12 cellular contexts compared by ENCODE assay signal in genomic region chr6:13014551-13015378, GRCh38.
DNase-seq lines count a peak whose midpoint lies in the region; ATAC-seq, FAIRE-seq and TF ChIP-seq lines count a peak whose summit lies in the region.
"Had no signal": no experiment of that assay in that cellular context is flagged by ENCODE, and none has a peak within 500 bp of the region (broad histone marks: within the 10 kb centered on the region; RNA-seq: fewer than 3 reads in every experiment).

No MANE protein-coding gene starts in this region.

- intact Hi-C loops in lower lobe of right lung (cut with DNase I) (no loop called here), tibial artery (cut with DNase I; ENCODE audit: low total_unique reads) (no loop called here)

- H4K20me1 ChIP-seq in H1 (replicated peaks in 1 of 2; ENCODE audit: control insufficient read depth in 1 of 2, insufficient read depth in 2 of 2, low read length in 2 of 2), result peaks cover 5 to 18% of the 10 kb centered on the region in 2 experiments

- TF ChIP-seq CTCF in H1 (IDR thresholded peaks at IDR 0.05; ENCODE audit: control extremely low read depth in 1 of 3, insufficient read depth in 1 of 3, low read depth in 1 of 3, low read length in 3 of 3), result 0 out of 4 replicates have a peak, but pooled peaks of 1 of the 3 experiments have one; percentile 0
- no peak for TF ChIP-seq CTCF in lower lobe of right lung (IDR thresholded peaks at IDR 0.05)
- TF ChIP-seq CTCF in tibial artery (IDR thresholded peaks at IDR 0.05), result no peak

- H3K36me3 ChIP-seq in H1 (ENCODE audit: control insufficient read depth in 2 of 4, insufficient read depth in 4 of 4, low read length in 3 of 4) (no peaks in the 10 kb centered on the region), lower lobe of right lung (no peaks in the 10 kb centered on the region), tibial artery (no peaks in the 10 kb centered on the region)

- H3K4me1 ChIP-seq in H1 (replicated peaks in 1 of 4; ENCODE audit: control insufficient read depth in 3 of 4, insufficient read depth in 4 of 4, low read length in 3 of 4) (peaks cover 2 to 17% (median 11%) of the 10 kb centered on the region in 4 experiments; a peak in 6 of 7 replicates), lower lobe of right lung (peaks cover 28% of the 10 kb centered on the region), tibial artery (peaks cover 0 to 63% (median 22%) of the 10 kb centered on the region in 4 donors)

- peak overlapping the region; percentile 83 to 92 for H3K4me2 ChIP-seq in H1 (ENCODE audit: insufficient read depth in 1 of 2, low read depth in 2 of 2, low read length in 2 of 2)

- TF ChIP-seq EP300 in H1 (IDR thresholded peaks at IDR 0.05; ENCODE audit: borderline replicate concordance in 1 of 2, low read depth in 2 of 2, low read length in 2 of 2), result no peak

- H2AFZ ChIP-seq in H1 (ENCODE audit: low read length), result no peak overlapping the region

- peak; percentile 68 to 72 for ATAC-seq in lower lobe of right lung

- no peak overlapping the region for H4K5ac ChIP-seq in H1 (ENCODE audit: insufficient read length, low read depth, low read length)

- H3K27ac ChIP-seq in H1 (ENCODE audit: low read depth, low read length) (no peak overlapping the region), lower lobe of right lung (no peak overlapping the region), tibial artery (peak overlapping the region; percentile 73 to 74)
- H3K27ac ChIP-seq: 22Rv1, VCaP had no signal

- no peak overlapping the region for H3K56ac ChIP-seq in H1 (replicated peaks; ENCODE audit: insufficient read length, low read depth, low read length)

- TF ChIP-seq RAD21 in H1 (IDR thresholded peaks at IDR 0.05 in 1 of 2, conservative IDR thresholded peaks at IDR 0.05 in 1 of 2; ENCODE audit: low read depth in 2 of 2, low read length in 2 of 2), result no peak

- H3K9ac ChIP-seq in H1 (replicated peaks in 1 of 4; ENCODE audit: extremely low read depth in 1 of 4, low read depth in 3 of 4, low read length in 3 of 4), result no peak overlapping the region

- no peak overlapping the region for H4K8ac ChIP-seq in H1 (ENCODE audit: extremely low read depth, insufficient read depth, low read length)

- no peak overlapping the region for H3K14ac ChIP-seq in H1 (ENCODE audit: insufficient read length)

- POLR2A ChIA-PET in H1 (lab: Charles Lee; ENCODE audit: partially characterized antibody), result interaction anchor here (1.2 to 2.9 kb wide), 2 partner anchors 10 to 22 kb away, joined by 3 to 13 read pairs; no protein-coding TSS in a partner anchor

- H2BK120ac ChIP-seq in H1 (replicated peaks; ENCODE audit: low read depth, low read length), result no peak overlapping the region

- 13% methylated on average over 38 of the region's 38 CpGs; no CpG with 5 or more reads in 1 of the 2 experiments for WGBS in H1 (ENCODE audit: extremely low coverage in 1 of 2, insufficient coverage in 1 of 2, insufficient read length in 1 of 2, insufficient replicate concordance in 2 of 2, low coverage in 1 of 2, low lambda C conversion rate in 2 of 2, missing lambda C conversion rate in 1 of 2), 2 experiments

- H4K91ac ChIP-seq in H1 (replicated peaks; ENCODE audit: insufficient read length, low read length), result no peak overlapping the region

- CTCF ChIA-PET in H1 (lab: Charles Lee; ENCODE audit: partially characterized antibody), result interaction anchor here (1.0 to 1.3 kb wide), 3 partner anchors 13 to 104 kb away, joined by 3 read pairs; no protein-coding TSS in a partner anchor

- no peaks in the 10 kb centered on the region for H3K79me2 ChIP-seq in H1 (ENCODE audit: control insufficient read depth in 1 of 2, insufficient read depth in 2 of 2, low read length in 2 of 2)

- no peak overlapping the region for H2BK5ac ChIP-seq in H1 (ENCODE audit: low read depth, low read length)

- TF ChIP-seq POLR2A in H1 (IDR thresholded peaks at IDR 0.05; ENCODE audit: control extremely low read depth in 1 of 2, low read depth in 2 of 2, low read length in 2 of 2), result no peak

- no peak overlapping the region for H3K23ac ChIP-seq in H1 (ENCODE audit: insufficient read length)

- peaks cover 9% of the 10 kb centered on the region for H3K23me2 ChIP-seq in H1 (ENCODE audit: low read depth, low read length)

- H3K9me3 ChIP-seq in H1 (ENCODE audit: insufficient read depth in 2 of 2, low read depth in 1 of 2, low read length in 1 of 2), result no peaks in the 10 kb centered on the region
- H3K9me3 ChIP-seq in lower lobe of right lung, result no peaks in the 10 kb centered on the region
- no peaks in the 10 kb centered on the region for H3K9me3 ChIP-seq in tibial artery

- no peak overlapping the region; the same call in 1 of the 2 replicates for H3K18ac ChIP-seq in H1 (ENCODE audit: extremely low read depth, low read length)

- H3K79me1 ChIP-seq in H1 (ENCODE audit: low read depth, low read length), result no peaks in the 10 kb centered on the region

- no peak overlapping the region for H2BK15ac ChIP-seq in H1 (ENCODE audit: low read length)

- H3K4me3 ChIP-seq in H1 (ENCODE audit: extremely low read depth in 1 of 4, insufficient read depth in 2 of 4, low read depth in 3 of 4, low read length in 4 of 4) (peak overlapping the region; percentile 55 to 75 (median 68)), lower lobe of right lung (peak overlapping the region; percentile 61), tibial artery (peak overlapping the region; percentile 61 to 68)

- DNase-seq in DMS 273 (lab: John Stamatoyannopoulos, UW; ENCODE audit: unreplicated experiment) (peak; percentile 16), DMS 273 treated with DMSO at 0.1 percent for 48 hours (lab: John Stamatoyannopoulos, UW) (no peak), H1 (ENCODE audit: low read depth in 1 of 2, low spot score in 2 of 2) (peak in 1 of 2 experiments; percentile 66), lower lobe of right lung (peak; percentile 62), tibial artery (peak in 1 of 2 donors; percentile 65), HK-2 (ENCODE audit: unreplicated experiment) (no peak)
- DNase-seq in stimulated activated CD4-positive, alpha-beta T cell treated with anti-CD3 and anti-CD28 coated beads, Interleukin-4, amount 100 ng/mL, for 4 hours, result no peak
- no peak for DNase-seq in effector CD4-positive, alpha-beta T cell
- DNase-seq: activated naive CD8-positive, alpha-beta T cell treated with anti-CD3 and anti-CD28 coated beads, Interleukin-2, amount 10 ng/mL, durations not matched to agents 7 days and 5 days; NCI-H1694 treated with DMSO at 0.1 percent for 48 hours had no signal

- no peak for FAIRE-seq in H1 (lab: Jason Lieb, UNC)

- H2BK20ac ChIP-seq in H1 (ENCODE audit: low read length), result no peak overlapping the region

- H2BK12ac ChIP-seq in H1 (ENCODE audit: low read depth, low read length), result no peak overlapping the region

- no peak overlapping the region for H3K4ac ChIP-seq in H1 (replicated peaks; ENCODE audit: insufficient read length, low read depth, low read length)

- H2AK5ac ChIP-seq in H1 (ENCODE audit: low read depth, low read length), result no peak overlapping the region

- peaks cover 5 to 43% (median 34%) of the 10 kb centered on the region in 4 experiments for H3K27me3 ChIP-seq in H1 (replicated peaks in 1 of 4; ENCODE audit: control insufficient read depth in 3 of 4, extremely low read depth in 1 of 4, insufficient read depth in 3 of 4, low read length in 3 of 4)
- peaks cover 17% of the 10 kb centered on the region for H3K27me3 ChIP-seq in lower lobe of right lung (ENCODE audit: low read depth)
- no peaks in the 10 kb centered on the region for H3K27me3 ChIP-seq in tibial artery

TF ChIP-seq in H1, 55 proteins besides CTCF, POLR2A, EP300 and RAD21:
- TF ChIP-seq TCF12 (IDR thresholded peaks at IDR 0.05; ENCODE audit: low read depth, low read length) (0 out of 2 replicates have a peak, but pooled peaks have one; percentile 48), EGR1 (IDR thresholded peaks at IDR 0.05; ENCODE audit: borderline replicate concordance, low read depth, low read length) (no peak), SIN3A (conservative IDR thresholded peaks at IDR 0.05 in 1 of 2, IDR thresholded peaks at IDR 0.05 in 1 of 2; ENCODE audit: low read depth in 1 of 2, low read length in 2 of 2) (peak in 1 of 2 experiments; percentile 69; a peak in 1 of 4 replicates), ATF2 (IDR thresholded peaks at IDR 0.05; ENCODE audit: low read length) (no peak), RBBP5 (IDR thresholded peaks at IDR 0.05; ENCODE audit: borderline replicate concordance, low read depth, low read length) (peak; percentile 8; the same call in 1 of the 2 replicates), MAX (IDR thresholded peaks at IDR 0.05) (peak; percentile 64), ASH2L (IDR thresholded peaks at IDR 0.05; ENCODE audit: low read length) (peak; percentile 45), SUZ12 (IDR thresholded peaks at IDR 0.05; ENCODE audit: low read length) (no peak; the same call in 1 of the 2 replicates), YY1 (IDR thresholded peaks at IDR 0.05; ENCODE audit: low read depth, low read length) (peak; percentile 43; the same call in 1 of the 2 replicates), KDM4A (IDR thresholded peaks at IDR 0.05; ENCODE audit: low read depth, low read length, severe bottlenecking) (peak; percentile 25)

Comparison
In these comparisons a context has a peak if more than half of its experiments do, and no peak if none do; other contexts are left out.
1. DNase-seq: peak in DMS 273 (single experiment) and lower lobe of right lung (single experiment); none in DMS 273 treated with DMSO at 0.1 percent for 48 hours (single experiment), stimulated activated CD4-positive, alpha-beta T cell treated with anti-CD3 and anti-CD28 coated beads, Interleukin-4, amount 100 ng/mL, for 4 hours (0 of 2), HK-2 (single experiment) and effector CD4-positive, alpha-beta T cell (single experiment).
2. H3K27ac ChIP-seq: peak in tibial artery (2 of 2); none in H1 (single experiment) and lower lobe of right lung (single experiment).
3. Peak in every context shown above with its lines, with median percentiles within 50 percentile points of each other: H3K4me3 ChIP-seq.